In genomic region chr17:49361902-49362722, GRCh38 we compare ENCODE assay signal across 8 cellular contexts. TPM values are rescaled to one million over a fixed set of nuclear protein-coding genes. Genes with fewer than 3 reads are reported as not detected.
DNase-seq lines count a peak whose midpoint lies in the region; ATAC-seq and TF ChIP-seq lines count a peak whose summit lies in the region.

Gene ZNF652, minus strand, starts transcription at chr17:49362250. Its CDS starts 44,525 bp downstream, at chr17:49317725.

- H3K27me3 Mint-ChIP-seq in GM23338 (ENCODE audit: insufficient read depth, low read depth, poor library complexity), result peaks cover 9% of the 10 kb centered on the region
- H3K27me3 Mint-ChIP-seq in nephron (ENCODE audit: low read depth), result no peaks in the 10 kb centered on the region

- POLR2A ChIA-PET in RWPE1 (lab: Yijun Ruan, JAX; ENCODE audit: low non-redundant PET), result interaction anchor here (0.9 kb wide), 1 partner anchor 16 kb away, joined by 3 read pairs; no protein-coding TSS in a partner anchor

- H3K36me3 Mint-ChIP-seq in GM23338 (ENCODE audit: low read depth), result no peaks in the 10 kb centered on the region
- no peaks in the 10 kb centered on the region for H3K36me3 Mint-ChIP-seq in nephron (ENCODE audit: low read depth)

- H3K27ac Mint-ChIP-seq in GM23338 (peak within 1 kb of the TSS; percentile 85), nephron (peak within 1 kb of the TSS; percentile 86 to 95 (median 94))

- H3F3A ChIP-seq in GM23338 (replicated peaks; ENCODE audit: low read depth), result no peaks in the 10 kb centered on the region

- H3K4me1 ChIP-seq in DND-41 (ENCODE audit: insufficient read depth, low read length) (peaks cover 31% of the 10 kb centered on the region), GM23338 (ENCODE audit: insufficient read depth) (peaks cover 38% of the 10 kb centered on the region)

- H4K20me1 ChIP-seq in DND-41 (ENCODE audit: insufficient read depth, low read length) (peaks cover 36% of the 10 kb centered on the region), GM23338 (replicated peaks; ENCODE audit: insufficient read depth) (peaks cover 12% of the 10 kb centered on the region; the same call in 1 of the 2 replicates)

- H3K9ac ChIP-seq in DND-41 (ENCODE audit: low read depth, low read length), result peak within 1 kb of the TSS; percentile 96

- H3K4me2 ChIP-seq in DND-41 (ENCODE audit: insufficient read depth, low read length) (peak within 1 kb of the TSS; percentile 94), GM23338 (peak within 1 kb of the TSS; percentile 91)

- no peak for TF ChIP-seq CTCF in DND-41 (IDR thresholded peaks at IDR 0.05; ENCODE audit: borderline replicate concordance, extremely low read depth, low read length, poor library complexity, severe bottlenecking)
- TF ChIP-seq CTCF in GM23338 (conservative IDR thresholded peaks at IDR 0.05; ENCODE audit: low read depth in 2 of 2), result no peak
- no peak for TF ChIP-seq CTCF in RWPE1 (conservative IDR thresholded peaks at IDR 0.05; ENCODE audit: low read depth)
- no peak for TF ChIP-seq CTCF in fibroblast of pulmonary artery (IDR thresholded peaks at IDR 0.05; ENCODE audit: low read length, missing control alignments)
- TF ChIP-seq CTCF in nephron (IDR thresholded peaks at IDR 0.05; ENCODE audit: unreplicated experiment in 3 of 3), result no peak

- no peaks in the 10 kb centered on the region for H3K9me2 ChIP-seq in GM23338 (ENCODE audit: insufficient read depth)

- ATAC-seq in DND-41 (ENCODE audit: insufficient read depth, low read depth) (peak; percentile 37), GM23338 (peak; percentile 69)
- peak; percentile 57 for ATAC-seq in stimulated activated naive CD8-positive, alpha-beta T cell treated with anti-CD3 and anti-CD28 coated beads, Interleukin-15, Interleukin-2, amounts not matched to agents 100 U/mL and 50 U/mL, for 24 hours

- no peaks in the 10 kb centered on the region; the same call in 1 of the 2 replicates for H3K36me3 ChIP-seq in DND-41 (ENCODE audit: insufficient read depth, low read length)
- H3K36me3 ChIP-seq in GM23338 (ENCODE audit: insufficient read depth), result no peaks in the 10 kb centered on the region

- H2AFZ ChIP-seq in DND-41 (ENCODE audit: low read depth, low read length) (peak within 1 kb of the TSS; percentile 76), GM23338 (peak within 1 kb of the TSS; percentile 90)

- DNase-seq in DND-41, result peak; percentile 89
- peak; percentile 98 for DNase-seq in GM23338 (ENCODE audit: low spot score)
- DNase-seq in LoVo (ENCODE audit: low spot score), result peak; percentile 96
- DNase-seq in RWPE1 (ENCODE audit: low spot score), result peak; percentile 99
- DNase-seq in activated T-helper 9 cell treated with anti-CD3 and anti-CD28 coated beads, Interleukin-2, amount 50 U/mL, for 16 hours (ENCODE audit: low read depth), result peak; percentile 89
- peak; percentile 78 for DNase-seq in fibroblast of pulmonary artery (ENCODE audit: low read depth)
- peak; percentile 88 for DNase-seq in stimulated activated naive CD8-positive, alpha-beta T cell treated with anti-CD3 and anti-CD28 coated beads, Interleukin-15, Interleukin-2, amounts not matched to agents 100 U/mL and 50 U/mL, for 24 hours

- H3K4me3 Mint-ChIP-seq in GM23338 (peak within 1 kb of the TSS; percentile 89), nephron (peak within 1 kb of the TSS; percentile 88 to 96 (median 89))

- H3K4me3 ChIP-seq in DND-41 (ENCODE audit: low read depth in 1 of 2, low read length in 2 of 2), result peak within 1 kb of the TSS; percentile 74 to 83
- H3K4me3 ChIP-seq in GM23338, result peak within 1 kb of the TSS; percentile 93
- peak within 1 kb of the TSS; percentile 85 for H3K4me3 ChIP-seq in fibroblast of pulmonary artery (replicated peaks; ENCODE audit: low read depth, low read length)

- H3K79me2 ChIP-seq in DND-41 (ENCODE audit: insufficient read depth, low read length) (peaks cover 31% of the 10 kb centered on the region), GM23338 (replicated peaks; ENCODE audit: insufficient read depth) (peaks cover 40% of the 10 kb centered on the region)

- H3K9me3 ChIP-seq in DND-41 (ENCODE audit: insufficient read depth, low read length, severe bottlenecking), result no peaks in the 10 kb centered on the region

- H3K4me1 Mint-ChIP-seq in GM23338 (peaks cover 42% of the 10 kb centered on the region), nephron (peaks cover 42% of the 10 kb centered on the region)

- H3K27ac ChIP-seq in DND-41 (ENCODE audit: low read length) (peak within 1 kb of the TSS; percentile 90), GM23338 (ENCODE audit: low read depth) (peak within 1 kb of the TSS; percentile 74), RWPE1 (peak within 1 kb of the TSS; percentile 93)

- CTCF ChIA-PET in RWPE1 (lab: Yijun Ruan, JAX), result interaction anchor here (0.7 kb wide), 1 partner anchor 471 kb away, joined by 5 read pairs; no protein-coding TSS in a partner anchor

- H3K27me3 ChIP-seq in DND-41 (ENCODE audit: insufficient read depth, low read length, poor library complexity), result no peaks in the 10 kb centered on the region
- H3K27me3 ChIP-seq in GM23338 (ENCODE audit: insufficient read depth), result no peaks in the 10 kb centered on the region

- no peaks in the 10 kb centered on the region; the same call in 2 of the 3 replicates for H3K9me3 Mint-ChIP-seq in GM23338
- H3K9me3 Mint-ChIP-seq in nephron, result no peaks in the 10 kb centered on the region

TF ChIP-seq in GM23338, 12 proteins besides CTCF, POLR2A, EP300 and RAD21:
- TF ChIP-seq CREB1 (CRISPR knock-in tag; IDR thresholded peaks at IDR 0.05; ENCODE audit: low read depth) (0 out of 2 replicates have a peak, but pooled peaks have one; percentile 26), POLR2AphosphoS5 (IDR thresholded peaks at IDR 0.05; ENCODE audit: low read depth) (peak; percentile 85), STAT1 (IDR thresholded peaks at IDR 0.05; ENCODE audit: unreplicated experiment) (no peak), JUNB (IDR thresholded peaks at IDR 0.05; ENCODE audit: unreplicated experiment) (no peak)

RNA-seq across cellular contexts. Expression of gene ZNF652, which starts in this region (rescaled TPM):
- total RNA-seq in GM23338 (2014; rRNA removed; shearing (Covaris generic)), result 50.1 and 54.5 TPM in 2 replicates
- 34.9 and 36.2 TPM in 2 replicates for polyA plus RNA-seq in GM23338 (2016; fragmentation: Nextera tagmentation; extraction: Ambion mirVana)

Comparison
In these comparisons a context has a peak if more than half of its experiments do, and no peak if none do; other contexts are left out.
1. Peak in every context shown above with its lines: DNase-seq, ATAC-seq, H3K4me3 ChIP-seq and H3K27ac ChIP-seq.